In genomic region chr6:2118136-2118535, GRCh38 we compare ENCODE assay signal across 17 cellular contexts.
DNase-seq lines count a peak whose midpoint lies in the region; ATAC-seq, FAIRE-seq and TF ChIP-seq lines count a peak whose summit lies in the region.
"Had no signal": no experiment of that assay in that cellular context is flagged by ENCODE, and none has a peak within 500 bp of the region (broad histone marks: within the 10 kb centered on the region; RNA-seq: fewer than 3 reads in every experiment).

No MANE protein-coding gene starts in this region.

- POLR2A ChIA-PET in activated CD4-positive, alpha-beta T cell treated with anti-CD3 and anti-CD28 coated beads for 36 hours (lab: Charles Lee), result no interaction called here

- no peak overlapping the region for H2BK12ac ChIP-seq in mesenchymal stem cell (ENCODE audit: low read length in 2 of 2)

- H2BK120ac ChIP-seq in mesenchymal stem cell (ENCODE audit: low read depth, low read length), result no peak overlapping the region

- H4K8ac ChIP-seq in mesenchymal stem cell (ENCODE audit: low read length), result no peak overlapping the region

- H3K23ac ChIP-seq in mesenchymal stem cell (ENCODE audit: low read length in 2 of 2), result no peak overlapping the region

- CTCF ChIA-PET in activated CD4-positive, alpha-beta T cell treated with anti-CD3 and anti-CD28 coated beads for 36 hours (lab: Charles Lee), result interaction anchor here (0.5 to 1.0 kb wide), 5 partner anchors 25 to 634 kb away, joined by 3 to 5 read pairs (median 3); no protein-coding TSS in a partner anchor

- FAIRE-seq in pancreas (lab: Jason Lieb, UNC), result no peak
- FAIRE-seq: GM18507 had no signal

- H3K27me3 ChIP-seq in body of pancreas (no peaks in the 10 kb centered on the region), pancreas (no peaks in the 10 kb centered on the region), mesenchymal stem cell (ENCODE audit: control insufficient read depth in 1 of 2, insufficient read depth in 1 of 2, low read length in 2 of 2) (no peaks in the 10 kb centered on the region)

- intact Hi-C loops in body of pancreas (cut with DNase I) (no loop called here), pancreas (cut with DNase I) (no loop called here)
- intact Hi-C loops in activated CD4-positive, alpha-beta T cell treated with anti-CD3 and anti-CD28 coated beads for 36 hours (cut with DNase I, micrococcal nuclease), result loop anchor here in 1 of 2 experiments (10.0 kb wide), 1 partner anchor 517 kb away; no protein-coding TSS in a partner anchor
- intact Hi-C loops in activated T-helper 1 cell treated with anti-CD3 and anti-CD28 coated beads, Interleukin-12 subunit alpha, Interleukin-12 subunit beta, Interleukin-2, Interleukin-4 antibody, amounts not matched to agents 30 ng/mL and 10 ng/mL and 1 ng/mL, durations not matched to agents 14 hours and 24 hours and 36 hours (cut with micrococcal nuclease), result loop anchor here (10.0 kb wide), 1 partner anchor 593 kb away; no protein-coding TSS in a partner anchor

- no peak overlapping the region for H3K4me2 ChIP-seq in mesenchymal stem cell (ENCODE audit: low read length, poor library complexity, severe bottlenecking)
- H3K4me2 ChIP-seq: GM23338 had no signal

- no peak for ATAC-seq in activated naive CD8-positive, alpha-beta T cell treated with anti-CD3 and anti-CD28 coated beads, Interleukin-2, amount 50 U/mL, for 24 hours
- ATAC-seq in body of pancreas (peak; percentile 86), pancreas (peak; percentile 88 to 91 (median 90))
- no peak for ATAC-seq in activated CD4-positive, alpha-beta T cell treated with anti-CD3 and anti-CD28 coated beads for 36 hours
- ATAC-seq: CD8-positive, alpha-beta T cell; GM23338 had no signal

- H3K4me3 ChIP-seq in body of pancreas (no peak overlapping the region), pancreas (no peak overlapping the region), mesenchymal stem cell (ENCODE audit: insufficient read depth in 1 of 2, low read depth in 1 of 2, low read length in 2 of 2) (no peak overlapping the region)
- H3K4me3 ChIP-seq: GM23338 had no signal

- H3K18ac ChIP-seq in mesenchymal stem cell (ENCODE audit: low read depth in 1 of 2, low read length in 2 of 2), result no peak overlapping the region

- TF ChIP-seq POLR2A in body of pancreas (IDR thresholded peaks at IDR 0.05), result no peak

- no peak overlapping the region for H3K9ac ChIP-seq in mesenchymal stem cell (ENCODE audit: low read length)

- no peak overlapping the region for H4K91ac ChIP-seq in mesenchymal stem cell (ENCODE audit: low read length)

- no peaks in the 10 kb centered on the region for H3K9me3 Mint-ChIP-seq in activated naive CD8-positive, alpha-beta T cell (ENCODE audit: low read depth)
- no peaks in the 10 kb centered on the region for H3K9me3 Mint-ChIP-seq in activated naive CD8-positive, alpha-beta T cell treated with anti-CD3 and anti-CD28 coated beads, Interleukin-2, amount 50 U/mL, for 24 hours
- no peaks in the 10 kb centered on the region for H3K9me3 Mint-ChIP-seq in activated CD4-positive, alpha-beta T cell treated with anti-CD3 and anti-CD28 coated beads for 36 hours (ENCODE audit: low read depth)
- no peaks in the 10 kb centered on the region for H3K9me3 Mint-ChIP-seq in activated T-helper 1 cell treated with anti-CD3 and anti-CD28 coated beads, Interleukin-12 subunit alpha, Interleukin-12 subunit beta, Interleukin-2, Interleukin-4 antibody, amounts not matched to agents 30 ng/mL and 10 ng/mL and 1 ng/mL, durations not matched to agents 14 hours and 24 hours and 36 hours
- H3K9me3 Mint-ChIP-seq: CD8-positive, alpha-beta T cell; GM23338; H9 had no signal

- peaks cover 4% of the 10 kb centered on the region for H3K79me1 ChIP-seq in mesenchymal stem cell (replicated peaks; ENCODE audit: low read length, poor library complexity, severe bottlenecking)

- no peak overlapping the region for H2BK15ac ChIP-seq in mesenchymal stem cell (ENCODE audit: low read depth, poor library complexity, severe bottlenecking)

- peaks cover 1% of the 10 kb centered on the region for H3K4me1 Mint-ChIP-seq in activated naive CD8-positive, alpha-beta T cell (ENCODE audit: low read depth)
- H3K4me1 Mint-ChIP-seq in activated naive CD8-positive, alpha-beta T cell treated with anti-CD3 and anti-CD28 coated beads, Interleukin-2, amount 50 U/mL, for 24 hours, result peaks cover 2% of the 10 kb centered on the region
- no peaks in the 10 kb centered on the region for H3K4me1 Mint-ChIP-seq in activated CD4-positive, alpha-beta T cell treated with anti-CD3 and anti-CD28 coated beads for 36 hours
- H3K4me1 Mint-ChIP-seq in activated T-helper 1 cell treated with anti-CD3 and anti-CD28 coated beads, Interleukin-12 subunit alpha, Interleukin-12 subunit beta, Interleukin-2, Interleukin-4 antibody, amounts not matched to agents 30 ng/mL and 10 ng/mL and 1 ng/mL, durations not matched to agents 14 hours and 24 hours and 36 hours (ENCODE audit: low read depth), result peaks cover 11% of the 10 kb centered on the region
- H3K4me1 Mint-ChIP-seq: CD14-positive monocyte had no signal

- H2AK5ac ChIP-seq in mesenchymal stem cell (ENCODE audit: low read length, severe bottlenecking), result no peak overlapping the region

- no peaks in the 10 kb centered on the region for H3K36me3 ChIP-seq in body of pancreas (replicated peaks in 1 of 2; ENCODE audit: insufficient read depth in 1 of 2, low read depth in 2 of 2)
- no peaks in the 10 kb centered on the region for H3K36me3 ChIP-seq in pancreas
- peaks cover 0 to 2% of the 10 kb centered on the region in 2 experiments for H3K36me3 ChIP-seq in mesenchymal stem cell (ENCODE audit: control insufficient read depth in 1 of 2, insufficient read depth in 2 of 2, low read depth in 1 of 2, low read length in 2 of 2)

- H3K4me1 ChIP-seq in body of pancreas, result peaks cover 19% of the 10 kb centered on the region
- peaks cover 8 to 31% (median 27%) of the 10 kb centered on the region in 3 donors for H3K4me1 ChIP-seq in pancreas
- H3K4me1 ChIP-seq in mesenchymal stem cell (ENCODE audit: control insufficient read depth, insufficient read depth, low read depth, low read length), result no peaks in the 10 kb centered on the region
- H3K4me1 ChIP-seq: Caco-2 had no signal

- H3K36me3 Mint-ChIP-seq in activated naive CD8-positive, alpha-beta T cell, result peaks cover 18% of the 10 kb centered on the region
- peaks cover 15% of the 10 kb centered on the region for H3K36me3 Mint-ChIP-seq in activated naive CD8-positive, alpha-beta T cell treated with anti-CD3 and anti-CD28 coated beads, Interleukin-2, amount 50 U/mL, for 24 hours (ENCODE audit: low read depth)
- peaks cover 17% of the 10 kb centered on the region for H3K36me3 Mint-ChIP-seq in activated CD4-positive, alpha-beta T cell treated with anti-CD3 and anti-CD28 coated beads for 36 hours (ENCODE audit: low read depth)
- H3K36me3 Mint-ChIP-seq in activated T-helper 1 cell treated with anti-CD3 and anti-CD28 coated beads, Interleukin-12 subunit alpha, Interleukin-12 subunit beta, Interleukin-2, Interleukin-4 antibody, amounts not matched to agents 30 ng/mL and 10 ng/mL and 1 ng/mL, durations not matched to agents 14 hours and 24 hours and 36 hours (ENCODE audit: low read depth), result peaks cover 9% of the 10 kb centered on the region

- H3K9me3 ChIP-seq in body of pancreas (no peaks in the 10 kb centered on the region), pancreas (no peaks in the 10 kb centered on the region), mesenchymal stem cell (ENCODE audit: control insufficient read depth, low read length) (no peaks in the 10 kb centered on the region)

- WGBS in body of pancreas, 2 donors, result 23 to 32% methylated on average over 1 of the region's 1 CpG
- WGBS in pancreas, 2 donors, result 14 to 21% methylated on average over 1 of the region's 1 CpG
- WGBS in mesenchymal stem cell, result 83% methylated on average over 1 of the region's 1 CpG

- H3K4me3 Mint-ChIP-seq in activated naive CD8-positive, alpha-beta T cell, result no peak overlapping the region
- H3K4me3 Mint-ChIP-seq in activated naive CD8-positive, alpha-beta T cell treated with anti-CD3 and anti-CD28 coated beads, Interleukin-2, amount 50 U/mL, for 24 hours, result no peak overlapping the region
- H3K4me3 Mint-ChIP-seq in activated CD4-positive, alpha-beta T cell treated with anti-CD3 and anti-CD28 coated beads for 36 hours, result no peak overlapping the region
- H3K4me3 Mint-ChIP-seq in activated T-helper 1 cell treated with anti-CD3 and anti-CD28 coated beads, Interleukin-12 subunit alpha, Interleukin-12 subunit beta, Interleukin-2, Interleukin-4 antibody, amounts not matched to agents 30 ng/mL and 10 ng/mL and 1 ng/mL, durations not matched to agents 14 hours and 24 hours and 36 hours, result no peak overlapping the region
- H3K4me3 Mint-ChIP-seq: CD14-positive monocyte; CD8-positive, alpha-beta T cell; GM23338; H9 had no signal

- peak overlapping the region; percentile 24 for H3K27ac Mint-ChIP-seq in activated naive CD8-positive, alpha-beta T cell
- H3K27ac Mint-ChIP-seq in activated naive CD8-positive, alpha-beta T cell treated with anti-CD3 and anti-CD28 coated beads, Interleukin-2, amount 50 U/mL, for 24 hours, result no peak overlapping the region
- no peak overlapping the region for H3K27ac Mint-ChIP-seq in activated CD4-positive, alpha-beta T cell treated with anti-CD3 and anti-CD28 coated beads for 36 hours
- no peak overlapping the region for H3K27ac Mint-ChIP-seq in activated T-helper 1 cell treated with anti-CD3 and anti-CD28 coated beads, Interleukin-12 subunit alpha, Interleukin-12 subunit beta, Interleukin-2, Interleukin-4 antibody, amounts not matched to agents 30 ng/mL and 10 ng/mL and 1 ng/mL, durations not matched to agents 14 hours and 24 hours and 36 hours
- H3K27ac Mint-ChIP-seq: CD14-positive monocyte; CD8-positive, alpha-beta T cell; GM23338 had no signal

- H3K4ac ChIP-seq in mesenchymal stem cell (ENCODE audit: low read depth in 1 of 2, low read length in 2 of 2), result no peak overlapping the region

- no peaks in the 10 kb centered on the region for H3K27me3 Mint-ChIP-seq in activated naive CD8-positive, alpha-beta T cell
- no peaks in the 10 kb centered on the region for H3K27me3 Mint-ChIP-seq in activated naive CD8-positive, alpha-beta T cell treated with anti-CD3 and anti-CD28 coated beads, Interleukin-2, amount 50 U/mL, for 24 hours
- peaks cover 3% of the 10 kb centered on the region for H3K27me3 Mint-ChIP-seq in activated CD4-positive, alpha-beta T cell treated with anti-CD3 and anti-CD28 coated beads for 36 hours
- peaks cover 7% of the 10 kb centered on the region for H3K27me3 Mint-ChIP-seq in activated T-helper 1 cell treated with anti-CD3 and anti-CD28 coated beads, Interleukin-12 subunit alpha, Interleukin-12 subunit beta, Interleukin-2, Interleukin-4 antibody, amounts not matched to agents 30 ng/mL and 10 ng/mL and 1 ng/mL, durations not matched to agents 14 hours and 24 hours and 36 hours (ENCODE audit: insufficient read depth)

- H3K27ac ChIP-seq in body of pancreas (peak overlapping the region in 2 of 4 donors; percentile 26 to 30), pancreas (peak overlapping the region in 1 of 4 donors; percentile 24), mesenchymal stem cell (ENCODE audit: low read length, poor library complexity, severe bottlenecking) (no peak overlapping the region)
- H3K27ac ChIP-seq: 22Rv1 had no signal

- TF ChIP-seq CTCF in body of pancreas (IDR thresholded peaks at IDR 0.05) (no peak), pancreas (IDR thresholded peaks at IDR 0.05) (no peak)

- H2BK5ac ChIP-seq in mesenchymal stem cell (ENCODE audit: low read depth, low read length, poor library complexity, severe bottlenecking), result no peak overlapping the region

- DNase-seq in activated naive CD8-positive, alpha-beta T cell treated with anti-CD3 and anti-CD28 coated beads, Interleukin-2, amount 50 U/mL, for 24 hours, result no peak
- DNase-seq in body of pancreas (peak; percentile 58 to 72 (median 71)), pancreas (peak in 3 of 6 donors; percentile 40 to 51 (median 43)), mesenchymal stem cell (no peak)
- no peak for DNase-seq in effector CD4-positive, alpha-beta T cell
- DNase-seq in activated CD4-positive, alpha-beta T cell treated with anti-CD3 and anti-CD28 coated beads for 36 hours, result no peak
- DNase-seq in activated T-helper 1 cell treated with anti-CD3 and anti-CD28 coated beads, Interleukin-12 subunit alpha, Interleukin-12 subunit beta, Interleukin-2, Interleukin-4 antibody, amounts not matched to agents 30 ng/mL and 10 ng/mL and 1 ng/mL, durations not matched to agents 14 hours and 24 hours and 36 hours (ENCODE audit: low spot score), result no peak
- DNase-seq: Caco-2; CD8-positive, alpha-beta T cell; DMS53; GF-D8; H9 had no signal

- no peak overlapping the region for H2AFZ ChIP-seq in mesenchymal stem cell (ENCODE audit: low read depth, low read length)
- H2AFZ ChIP-seq: GM23338 had no signal

- no peak overlapping the region for H3K14ac ChIP-seq in mesenchymal stem cell (ENCODE audit: low read length in 2 of 2)

Comparison
In these comparisons a context has a peak if more than half of its experiments do, and no peak if none do; other contexts are left out.
1. ATAC-seq: peak in body of pancreas (single experiment) and pancreas (4 of 4); none in activated naive CD8-positive, alpha-beta T cell treated with anti-CD3 and anti-CD28 coated beads, Interleukin-2, amount 50 U/mL, for 24 hours (single experiment) and activated CD4-positive, alpha-beta T cell treated with anti-CD3 and anti-CD28 coated beads for 36 hours (single experiment).
2. DNase-seq: peak in body of pancreas (4 of 4); none in activated naive CD8-positive, alpha-beta T cell treated with anti-CD3 and anti-CD28 coated beads, Interleukin-2, amount 50 U/mL, for 24 hours (single experiment), effector CD4-positive, alpha-beta T cell (single experiment), activated CD4-positive, alpha-beta T cell treated with anti-CD3 and anti-CD28 coated beads for 36 hours (single experiment), mesenchymal stem cell (single experiment) and activated T-helper 1 cell treated with anti-CD3 and anti-CD28 coated beads, Interleukin-12 subunit alpha, Interleukin-12 subunit beta, Interleukin-2, Interleukin-4 antibody, amounts not matched to agents 30 ng/mL and 10 ng/mL and 1 ng/mL, durations not matched to agents 14 hours and 24 hours and 36 hours (single experiment).